In genomic region chr7:114606100-114606499, GRCh38 we compare ENCODE assay signal across 22 cellular contexts.
DNase-seq lines count a peak whose midpoint lies in the region; ATAC-seq, FAIRE-seq and TF ChIP-seq lines count a peak whose summit lies in the region.
"Had no signal": no experiment of that assay in that cellular context is flagged by ENCODE, and none has a peak within 500 bp of the region (broad histone marks: within the 10 kb centered on the region; RNA-seq: fewer than 3 reads in every experiment).

No MANE protein-coding gene starts in this region.

- H2BK5ac ChIP-seq in mesenchymal stem cell (ENCODE audit: low read depth, low read length, poor library complexity, severe bottlenecking): no peak overlapping the region

- H2AK5ac ChIP-seq in mesenchymal stem cell (ENCODE audit: low read length, severe bottlenecking): no peak overlapping the region

- H3K4me2 ChIP-seq in GM12878 (ENCODE audit: control insufficient read depth, insufficient read depth) (no peak overlapping the region), osteoblast (ENCODE audit: insufficient read depth, low read length) (no peak overlapping the region), mesenchymal stem cell (ENCODE audit: low read length, poor library complexity, severe bottlenecking) (no peak overlapping the region)
- H3K4me2 ChIP-seq: A549; BLaER1 treated with 17β-estradiol and CSF1 and Interleukin-3, amounts not matched to agents 10 nM and 100 nM had no signal

- FAIRE-seq in GM12878 (lab: Jason Lieb, UNC): no peak
- FAIRE-seq: A549, D721Med, G401.6, GM12892, GM18507 had no signal

- no peak overlapping the region for H3K4me3 ChIP-seq in GM12878
- no peak overlapping the region for H3K4me3 ChIP-seq in osteoblast (ENCODE audit: insufficient read depth, low read length)
- no peak overlapping the region for H3K4me3 ChIP-seq in mesenchymal stem cell (ENCODE audit: insufficient read depth in 1 of 2, low read depth in 1 of 2, low read length in 2 of 2)
- H3K4me3 ChIP-seq: A549; BLaER1 treated with 17β-estradiol and CSF1 and Interleukin-3, amounts not matched to agents 10 nM and 100 nM had no signal

- DNase-seq in GM12878 (ENCODE audit: low read depth, low spot score) (no peak), osteoblast (ENCODE audit: insufficient read length, low spot score, missing footprints) (peak; percentile 0), mesenchymal stem cell (no peak), DMS114 treated with DMSO at 0.1 percent for 48 hours (lab: John Stamatoyannopoulos, UW; ENCODE audit: unreplicated experiment) (no peak)
- DNase-seq: AML-193; Caco-2; Calu3; CD4-positive, alpha-beta T cell; CD8-positive, alpha-beta T cell; DMS153; DMS53; DMS79 treated with DMSO at 0.1 percent for 48 hours; GF-D8 had no signal

- H3K14ac ChIP-seq in mesenchymal stem cell (ENCODE audit: low read length in 2 of 2): no peak overlapping the region

- SMC1A ChIA-PET in GM12878 (lab: Charles Lee; ENCODE audit: uncharacterized antibody, unreplicated experiment): no interaction called here

- CTCF ChIA-PET in GM12878 (lab: Yijun Ruan, JAX): no interaction called here

- H3K36me3 ChIP-seq in GM12878 (ENCODE audit: control insufficient read depth in 2 of 2, insufficient read depth in 2 of 2, low read length in 1 of 2): no peaks in the 10 kb centered on the region
- H3K36me3 ChIP-seq in osteoblast (ENCODE audit: insufficient read depth, low read length): no peaks in the 10 kb centered on the region
- H3K36me3 ChIP-seq in mesenchymal stem cell (ENCODE audit: control insufficient read depth in 1 of 2, insufficient read depth in 2 of 2, low read depth in 1 of 2, low read length in 2 of 2): no peaks in the 10 kb centered on the region
- H3K36me3 ChIP-seq: BLaER1 treated with 17β-estradiol and CSF1 and Interleukin-3, amounts not matched to agents 10 nM and 100 nM had no signal

- peak; percentile 92 for ATAC-seq in HG03025 (IDR thresholded peaks at IDR 0.05; ENCODE audit: low FRiP score, unreplicated experiment)
- ATAC-seq in GM12878: peak; percentile 36; the same call in 2 of the 3 replicates
- ATAC-seq: A549; CD8-positive, alpha-beta T cell had no signal

- no peak overlapping the region for H4K8ac ChIP-seq in mesenchymal stem cell (ENCODE audit: low read length)

- H3K79me2 ChIP-seq in GM12878 (ENCODE audit: control insufficient read depth, insufficient read depth, low read length): no peaks in the 10 kb centered on the region
- H3K79me2 ChIP-seq in osteoblast (ENCODE audit: insufficient read depth, low read length): no peaks in the 10 kb centered on the region

- no peak overlapping the region for H4K91ac ChIP-seq in mesenchymal stem cell (ENCODE audit: low read length)

- in situ Hi-C loops in GM12878 (cut with MboI): no loop called here

- H2AFZ ChIP-seq in GM12878 (ENCODE audit: control insufficient read depth, low read depth, low read length) (no peak overlapping the region), osteoblast (ENCODE audit: low read length) (no peak overlapping the region), mesenchymal stem cell (ENCODE audit: low read depth, low read length) (no peak overlapping the region)

- no peak for TF ChIP-seq POLR2A in GM12878 (IDR thresholded peaks at IDR 0.05; ENCODE audit: low read depth, low read length)

- H4K20me1 ChIP-seq in GM12878 (ENCODE audit: control insufficient read depth, insufficient read depth): no peaks in the 10 kb centered on the region
- no peaks in the 10 kb centered on the region for H4K20me1 ChIP-seq in osteoblast (ENCODE audit: insufficient read depth, low read length)
- H4K20me1 ChIP-seq: BLaER1 treated with 17β-estradiol and CSF1 and Interleukin-3, amounts not matched to agents 10 nM and 100 nM had no signal

- no peaks in the 10 kb centered on the region; the same call in 2 of the 3 replicates for H3K9me3 ChIP-seq in GM12878 (replicated peaks; ENCODE audit: control insufficient read depth, insufficient read depth, low read length)
- no peaks in the 10 kb centered on the region for H3K9me3 ChIP-seq in osteoblast (ENCODE audit: low read depth, low read length)
- H3K9me3 ChIP-seq in mesenchymal stem cell (ENCODE audit: control insufficient read depth, low read length): no peaks in the 10 kb centered on the region
- H3K9me3 ChIP-seq: A549; BLaER1 treated with 17β-estradiol and CSF1 and Interleukin-3, amounts not matched to agents 10 nM and 100 nM; Caco-2 had no signal

- TF ChIP-seq EP300 in GM12878 (IDR thresholded peaks at IDR 0.05; ENCODE audit: borderline replicate concordance in 1 of 2, control insufficient read depth in 1 of 2, low read depth in 2 of 2, low read length in 2 of 2): no peak

- H2BK12ac ChIP-seq in mesenchymal stem cell (ENCODE audit: low read length in 2 of 2): no peak overlapping the region

- H3K4ac ChIP-seq in mesenchymal stem cell (ENCODE audit: low read depth in 1 of 2, low read length in 2 of 2): no peak overlapping the region

- H3K27ac ChIP-seq in GM12878 (ENCODE audit: control insufficient read depth, insufficient read depth) (no peak overlapping the region), osteoblast (ENCODE audit: low read depth, low read length) (no peak overlapping the region), mesenchymal stem cell (ENCODE audit: low read length, poor library complexity, severe bottlenecking) (no peak overlapping the region)
- H3K27ac ChIP-seq: 22Rv1; A549; BLaER1 treated with 17β-estradiol and CSF1 and Interleukin-3, amounts not matched to agents 10 nM and 100 nM; C4-2B had no signal

- intact Hi-C loops in GM12878 (cut with micrococcal nuclease; ENCODE audit: unreplicated experiment): no loop called here

- H2BK120ac ChIP-seq in mesenchymal stem cell (ENCODE audit: low read depth, low read length): no peak overlapping the region

- H3K23ac ChIP-seq in mesenchymal stem cell (ENCODE audit: low read length in 2 of 2): no peak overlapping the region

- H3K18ac ChIP-seq in mesenchymal stem cell (ENCODE audit: low read depth in 1 of 2, low read length in 2 of 2): no peak overlapping the region

- no peaks in the 10 kb centered on the region for H3K79me1 ChIP-seq in mesenchymal stem cell (replicated peaks; ENCODE audit: low read length, poor library complexity, severe bottlenecking)

- RAD21 ChIA-PET in GM12878 (lab: Charles Lee; ENCODE audit: unreplicated experiment): no interaction called here

- TF ChIP-seq CTCF in GM12878 (IDR thresholded peaks at IDR 0.05 in 2 of 3, conservative IDR thresholded peaks at IDR 0.05 in 1 of 3; ENCODE audit: control insufficient read depth in 2 of 3, extremely low read depth in 1 of 3, insufficient read depth in 1 of 3, low read depth in 3 of 3, low read length in 3 of 3) (no peak), osteoblast (IDR thresholded peaks at IDR 0.05; ENCODE audit: extremely low read depth, low read depth, low read length) (no peak)

- H3K9ac ChIP-seq in GM12878 (ENCODE audit: control insufficient read depth, insufficient read depth, low read length) (no peak overlapping the region), mesenchymal stem cell (ENCODE audit: low read length) (no peak overlapping the region)
- H3K9ac ChIP-seq: BLaER1 treated with 17β-estradiol and CSF1 and Interleukin-3, amounts not matched to agents 10 nM and 100 nM had no signal

- H3K27me3 ChIP-seq in GM12878 (replicated peaks in 1 of 2; ENCODE audit: control insufficient read depth in 2 of 2, insufficient read depth in 2 of 2, low read length in 1 of 2) (no peaks in the 10 kb centered on the region), osteoblast (ENCODE audit: insufficient read depth, low read length) (no peaks in the 10 kb centered on the region), mesenchymal stem cell (ENCODE audit: control insufficient read depth in 1 of 2, insufficient read depth in 1 of 2, low read length in 2 of 2) (no peaks in the 10 kb centered on the region)
- H3K27me3 ChIP-seq: BLaER1 treated with 17β-estradiol and CSF1 and Interleukin-3, amounts not matched to agents 10 nM and 100 nM had no signal

- POLR2A ChIA-PET in GM12878 (lab: Charles Lee): no interaction called here

- BruUV-seq in GM12878 (replicated peaks; lab: Mats Ljungman, UMichigan): no TSS peak

- WGBS in GM12878 (ENCODE audit: insufficient coverage, insufficient replicate concordance, low lambda C conversion rate, missing lambda C conversion rate): 25% methylated on average over 2 of the region's 2 CpGs
- WGBS in mesenchymal stem cell: 93% methylated on average over 2 of the region's 2 CpGs

- H2BK15ac ChIP-seq in mesenchymal stem cell (ENCODE audit: low read depth, poor library complexity, severe bottlenecking): no peak overlapping the region

- TF ChIP-seq RAD21 in GM12878 (IDR thresholded peaks at IDR 0.05; ENCODE audit: insufficient read depth, low read depth, low read length): no peak

- H3K4me1 ChIP-seq in GM12878 (ENCODE audit: control insufficient read depth, insufficient read depth, low read length): no peaks in the 10 kb centered on the region
- no peaks in the 10 kb centered on the region for H3K4me1 ChIP-seq in osteoblast (ENCODE audit: insufficient read depth, low read length)
- H3K4me1 ChIP-seq in mesenchymal stem cell (ENCODE audit: control insufficient read depth, insufficient read depth, low read depth, low read length): no peaks in the 10 kb centered on the region
- H3K4me1 ChIP-seq: A549; BLaER1 treated with 17β-estradiol and CSF1 and Interleukin-3, amounts not matched to agents 10 nM and 100 nM; Caco-2 had no signal

TF ChIP-seq in GM12878, 131 proteins besides CTCF, POLR2A, EP300 and RAD21:
- no peak for TF ChIP-seq CEBPB (IDR thresholded peaks at IDR 0.05; ENCODE audit: borderline replicate concordance in 1 of 2, low read depth in 2 of 2, low read length in 2 of 2)
TF ChIP-seq in GM12878: peak in this region for 0.
